1 cellular context compared by ENCODE assay signal in genomic region chr19:47818221-47818620, GRCh38.
TF ChIP-seq lines count a peak whose summit lies in the region.

No MANE protein-coding gene starts in this region.

TF ChIP-seq in HEK293, 187 proteins besides CTCF, POLR2A, EP300 and RAD21:
- peak; percentile 94 for TF ChIP-seq ZNF366 (tag by site-specific recombination; conservative IDR thresholded peaks at IDR 0.05)
